21 cellular contexts compared by ENCODE assay signal in the genomic region with DNA sequence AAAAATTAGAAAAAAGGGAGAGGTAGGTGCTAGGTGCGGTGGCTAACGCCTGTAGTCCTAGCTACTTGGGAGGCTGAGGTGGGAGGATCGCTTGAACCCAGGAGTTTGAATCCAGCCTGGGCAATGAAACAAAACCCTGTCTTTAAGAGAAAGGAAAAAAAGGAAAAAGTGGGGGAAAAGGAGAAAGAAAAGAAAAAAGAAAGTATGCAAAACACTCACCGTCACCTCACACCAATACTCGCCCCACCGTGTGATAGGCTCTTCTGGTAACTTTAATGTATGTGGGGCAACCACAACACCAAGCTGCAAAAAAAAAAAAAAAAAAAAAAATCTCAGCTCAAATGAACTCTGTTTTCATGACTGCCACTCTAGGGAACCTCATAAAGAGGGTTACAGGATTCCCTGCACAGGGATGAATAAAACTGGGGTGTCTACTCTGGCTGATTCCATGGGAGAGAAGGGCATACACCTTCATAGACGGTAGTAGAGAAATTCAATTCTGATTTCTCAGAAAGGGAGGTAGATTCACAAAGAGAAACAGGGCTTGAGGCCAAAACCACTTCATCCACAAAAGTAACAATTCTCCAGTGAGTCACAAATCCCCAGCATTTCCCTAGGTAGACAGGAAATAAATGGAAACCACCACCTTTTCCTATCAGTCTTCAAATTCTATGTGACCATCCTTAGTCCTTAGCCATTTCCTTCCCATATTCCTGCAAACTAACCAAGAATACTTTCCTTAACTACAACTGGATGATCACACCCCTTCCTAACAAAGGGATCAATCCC. TPM values are rescaled to one million over a fixed set of nuclear protein-coding genes. Genes with fewer than 3 reads are reported as not detected.
A peak's percentile ranks its signal among the peaks of the same experiment; 100 is the strongest.
DNase-seq lines count a peak whose midpoint lies in the region; ATAC-seq and TF ChIP-seq lines count a peak whose summit lies in the region.
"Had no signal": no experiment of that assay in that cellular context is flagged by ENCODE, and none has a peak within 500 bp of the region (broad histone marks: within the 10 kb centered on the region; RNA-seq: fewer than 3 reads in every experiment).

No MANE protein-coding gene starts in this region.

- H3K27ac ChIP-seq in H9 (ENCODE audit: insufficient read length, low read depth, low read length) (no peak overlapping the region), SK-N-SH (ENCODE audit: low read depth in 2 of 2, low read length in 1 of 2) (no peak overlapping the region)
- H3K27ac ChIP-seq: BLaER1 treated with 17β-estradiol and CSF1 and Interleukin-3, amounts not matched to agents 10 nM and 100 nM; brain microvascular endothelial cell; gastrocnemius medialis; SJSA1; spleen; tibial artery had no signal

- H3K36me3 Mint-ChIP-seq in activated CD4-positive, alpha-beta T cell treated with anti-CD3 and anti-CD28 coated beads for 36 hours (ENCODE audit: low read depth): peaks cover 30% of the 10 kb centered on the region
- H3K36me3 Mint-ChIP-seq in H9 (ENCODE audit: insufficient read depth in 1 of 3, low read depth in 3 of 3): peaks cover 22 to 40% (median 33%) of the 10 kb centered on the region in 3 experiments; a peak in 6 of 7 replicates
- peaks cover 4% of the 10 kb centered on the region for H3K36me3 Mint-ChIP-seq in activated naive CD8-positive, alpha-beta T cell
- H3K36me3 Mint-ChIP-seq in nephron (ENCODE audit: low read depth): peaks cover 45% of the 10 kb centered on the region

- no peak overlapping the region for H2BK12ac ChIP-seq in H9 (ENCODE audit: insufficient read length, low read depth, low read length)

- H2AK5ac ChIP-seq in H9 (ENCODE audit: insufficient read length, low read length): no peak overlapping the region

- no peak overlapping the region for H4K91ac ChIP-seq in H9 (ENCODE audit: insufficient read length, low read depth, low read length)

- H3K56ac ChIP-seq in H9 (ENCODE audit: insufficient read length, low read depth, low read length): no peak overlapping the region

- TF ChIP-seq EP300 in SK-N-SH (IDR thresholded peaks at IDR 0.05; ENCODE audit: borderline replicate concordance in 1 of 2, low read depth in 1 of 2, low read length in 1 of 2): no peak

- peaks cover 33% of the 10 kb centered on the region for H3K4me1 Mint-ChIP-seq in activated CD4-positive, alpha-beta T cell treated with anti-CD3 and anti-CD28 coated beads for 36 hours
- peaks cover 9 to 12% of the 10 kb centered on the region in 2 experiments for H3K4me1 Mint-ChIP-seq in H9
- peaks cover 21% of the 10 kb centered on the region for H3K4me1 Mint-ChIP-seq in activated naive CD8-positive, alpha-beta T cell (ENCODE audit: low read depth)
- H3K4me1 Mint-ChIP-seq in nephron: peaks cover 12% of the 10 kb centered on the region

- H3K27ac Mint-ChIP-seq in activated CD4-positive, alpha-beta T cell treated with anti-CD3 and anti-CD28 coated beads for 36 hours: peak overlapping the region; percentile 42
- no peak overlapping the region for H3K27ac Mint-ChIP-seq in H9
- H3K27ac Mint-ChIP-seq in activated naive CD8-positive, alpha-beta T cell: no peak overlapping the region
- H3K27ac Mint-ChIP-seq in nephron: no peak overlapping the region

- intact Hi-C loops in activated CD4-positive, alpha-beta T cell treated with anti-CD3 and anti-CD28 coated beads for 36 hours (cut with DNase I, micrococcal nuclease): loop anchor here in 1 of 2 experiments (5.0 kb wide), 1 partner anchor 77 kb away; a partner anchor contains a TSS

- H2BK15ac ChIP-seq in H9 (ENCODE audit: low read depth, low read length): no peak overlapping the region

- H3K79me2 ChIP-seq in H9 (ENCODE audit: insufficient read depth, low read length): no peaks in the 10 kb centered on the region
- peaks cover 18% of the 10 kb centered on the region for H3K79me2 ChIP-seq in SK-N-SH (ENCODE audit: insufficient read depth)

- TF ChIP-seq CTCF in H9 (conservative IDR thresholded peaks at IDR 0.05) (no peak), nephron (IDR thresholded peaks at IDR 0.05; ENCODE audit: unreplicated experiment in 3 of 3) (no peak), SK-N-SH (IDR thresholded peaks at IDR 0.05) (no peak)

- no peaks in the 10 kb centered on the region for H3K27me3 Mint-ChIP-seq in activated CD4-positive, alpha-beta T cell treated with anti-CD3 and anti-CD28 coated beads for 36 hours
- no peaks in the 10 kb centered on the region for H3K27me3 Mint-ChIP-seq in H9 (ENCODE audit: low read depth)
- no peaks in the 10 kb centered on the region for H3K27me3 Mint-ChIP-seq in activated naive CD8-positive, alpha-beta T cell
- no peaks in the 10 kb centered on the region for H3K27me3 Mint-ChIP-seq in nephron (ENCODE audit: low read depth)
- H3K27me3 Mint-ChIP-seq: dendritic cell treated with granulocyte-macrophage colony-stimulating factor and Interleukin-4, amounts not matched to agents 40 ng/mL and 50 ng/mL, for 4 days had no signal

- no peak overlapping the region for H3K18ac ChIP-seq in H9 (ENCODE audit: insufficient read length, low read depth, low read length)

- no peak overlapping the region for H2BK20ac ChIP-seq in H9 (ENCODE audit: low read depth, low read length, poor library complexity, severe bottlenecking)

- no peak for TF ChIP-seq RAD21 in SK-N-SH (IDR thresholded peaks at IDR 0.05; ENCODE audit: low read length)

- CTCF ChIA-PET in activated CD4-positive, alpha-beta T cell treated with anti-CD3 and anti-CD28 coated beads for 36 hours (lab: Charles Lee): no interaction called here
- CTCF ChIA-PET in SK-N-SH (lab: Yijun Ruan, JAX): interaction anchor here (0.8 to 1.8 kb wide), 3 partner anchors 45 to 145 kb away, joined by 3 to 5 read pairs (median 5); no protein-coding TSS in a partner anchor

- H2BK120ac ChIP-seq in H9 (ENCODE audit: low read depth, low read length, poor library complexity, severe bottlenecking): no peak overlapping the region

- no peak for DNase-seq in activated CD4-positive, alpha-beta T cell treated with anti-CD3 and anti-CD28 coated beads for 36 hours
- DNase-seq in activated CD4-positive, alpha-beta T cell treated with anti-CD3 and anti-CD28 coated beads, Interleukin-2, amount 50 U/mL, for 1 hour: no peak
- DNase-seq in H9 (no peak), SK-N-SH (no peak), DMS 273 treated with DMSO at 0.1 percent for 48 hours (lab: John Stamatoyannopoulos, UW) (no peak)
- DNase-seq: 8988T; activated effector memory CD4-positive, alpha-beta T cell treated with anti-CD3 and anti-CD28 coated beads, Interleukin-2, amount 50 U/mL, for 16 hours; brain microvascular endothelial cell; erythroblast; gastrocnemius medialis; left ventricle myocardium superior; OCI-M1; spleen; T-helper 9 cell; tibial artery had no signal

- no peak overlapping the region for H3K4ac ChIP-seq in H9 (ENCODE audit: low read depth, low read length)

- no peaks in the 10 kb centered on the region for H3K79me1 ChIP-seq in H9 (ENCODE audit: insufficient read depth, low read depth, low read length, poor library complexity, severe bottlenecking)

- H3K27me3 ChIP-seq in H9 (ENCODE audit: insufficient read depth, low read length) (no peaks in the 10 kb centered on the region), SK-N-SH (ENCODE audit: insufficient read depth) (no peaks in the 10 kb centered on the region)
- H3K27me3 ChIP-seq: BLaER1 treated with 17β-estradiol and CSF1 and Interleukin-3, amounts not matched to agents 10 nM and 100 nM; brain microvascular endothelial cell; gastrocnemius medialis; SJSA1; spleen; tibial artery had no signal

- H3T11ph ChIP-seq in H9 (ENCODE audit: low read length): no peak overlapping the region

- no peaks in the 10 kb centered on the region for H3K9me2 ChIP-seq in SK-N-SH

- H3K4me2 ChIP-seq in H9 (ENCODE audit: insufficient read depth, insufficient read length, low read length): no peak overlapping the region
- H3K4me2 ChIP-seq in SK-N-SH: no peak overlapping the region

- H3K23me2 ChIP-seq in H9 (ENCODE audit: insufficient read length, low read depth, low read length, poor library complexity, severe bottlenecking): peaks cover 9% of the 10 kb centered on the region

- H4K8ac ChIP-seq in H9 (replicated peaks; ENCODE audit: insufficient read length, low read depth, low read length): no peak overlapping the region

- H3K9ac ChIP-seq in H9 (ENCODE audit: extremely low read depth, insufficient read length, low read length) (no peak overlapping the region), SK-N-SH (no peak overlapping the region)
- H3K9ac ChIP-seq: BLaER1 treated with 17β-estradiol and CSF1 and Interleukin-3, amounts not matched to agents 10 nM and 100 nM had no signal

- H4K20me1 ChIP-seq in H9 (ENCODE audit: control insufficient read depth, insufficient read depth, insufficient read length) (no peaks in the 10 kb centered on the region), SK-N-SH (ENCODE audit: insufficient read depth) (no peaks in the 10 kb centered on the region)
- H4K20me1 ChIP-seq: BLaER1 treated with 17β-estradiol and CSF1 and Interleukin-3, amounts not matched to agents 10 nM and 100 nM had no signal

- H4K5ac ChIP-seq in H9 (ENCODE audit: insufficient read length, low read depth, low read length): no peak overlapping the region

- no peak overlapping the region for H3K14ac ChIP-seq in H9 (ENCODE audit: insufficient read depth, low read length)

- H3K4me1 ChIP-seq in H9 (ENCODE audit: insufficient read depth, low read length): no peaks in the 10 kb centered on the region; the same call in none of the 2 replicates
- H3K4me1 ChIP-seq in SK-N-SH (ENCODE audit: control insufficient read depth in 1 of 2, insufficient read depth in 2 of 2, low read depth in 1 of 2, low read length in 1 of 2): peaks cover 3 to 10% of the 10 kb centered on the region in 2 experiments; a peak in 3 of 4 replicates

- H3K36me3 ChIP-seq in SK-N-SH (replicated peaks in 1 of 2; ENCODE audit: control insufficient read depth in 1 of 2, insufficient read depth in 2 of 2, low read length in 1 of 2): peaks cover 22 to 37% of the 10 kb centered on the region in 2 experiments

- ATAC-seq in activated CD4-positive, alpha-beta T cell treated with anti-CD3 and anti-CD28 coated beads for 36 hours: no peak
- no peak for ATAC-seq in GM21576 (IDR thresholded peaks at IDR 0.05; ENCODE audit: unreplicated experiment)
- ATAC-seq: gastrocnemius medialis, left ventricle myocardium superior had no signal

- POLR2A ChIA-PET in activated CD4-positive, alpha-beta T cell treated with anti-CD3 and anti-CD28 coated beads for 36 hours (lab: Charles Lee): interaction anchor here (0.6 kb wide), 2 partner anchors 34 to 236 kb away, joined by 3 to 4 read pairs; no protein-coding TSS in a partner anchor
- POLR2A ChIA-PET in SK-N-SH (lab: Yijun Ruan, JAX): no interaction called here

- H3K4me3 ChIP-seq in SK-N-SH (ENCODE audit: low read depth in 2 of 2, low read length in 1 of 2): no peak overlapping the region
- H3K4me3 ChIP-seq: BLaER1 treated with 17β-estradiol and CSF1 and Interleukin-3, amounts not matched to agents 10 nM and 100 nM; gastrocnemius medialis; SJSA1; spleen; tibial artery had no signal

- WGBS in H9 (ENCODE audit: extremely low coverage, insufficient read length, low lambda C conversion rate): no CpG with 5 or more reads among the region's 7 CpGs
- 96% methylated on average over 7 of the region's 7 CpGs for WGBS in SK-N-SH (ENCODE audit: low lambda C conversion rate)

- no peaks in the 10 kb centered on the region for H3K9me3 Mint-ChIP-seq in activated CD4-positive, alpha-beta T cell treated with anti-CD3 and anti-CD28 coated beads for 36 hours (ENCODE audit: low read depth)
- H3K9me3 Mint-ChIP-seq in H9 (no peaks in the 10 kb centered on the region), nephron (no peaks in the 10 kb centered on the region)
- H3K9me3 Mint-ChIP-seq in activated naive CD8-positive, alpha-beta T cell (ENCODE audit: low read depth): no peaks in the 10 kb centered on the region
- H3K9me3 Mint-ChIP-seq: dendritic cell treated with granulocyte-macrophage colony-stimulating factor and Interleukin-4, amounts not matched to agents 40 ng/mL and 50 ng/mL, for 4 days had no signal

- H3K4me3 Mint-ChIP-seq in activated CD4-positive, alpha-beta T cell treated with anti-CD3 and anti-CD28 coated beads for 36 hours: no peak overlapping the region
- H3K4me3 Mint-ChIP-seq in H9 (peak overlapping the region; percentile 34 to 58; a peak in 3 of 5 replicates), nephron (peak overlapping the region; percentile 42 to 94 (median 78))
- H3K4me3 Mint-ChIP-seq in activated naive CD8-positive, alpha-beta T cell: peak overlapping the region; percentile 51
- H3K4me3 Mint-ChIP-seq: dendritic cell treated with granulocyte-macrophage colony-stimulating factor and Interleukin-4, amounts not matched to agents 40 ng/mL and 50 ng/mL, for 4 days had no signal

- H2AFZ ChIP-seq in H9 (ENCODE audit: low read length) (no peak overlapping the region), SK-N-SH (ENCODE audit: low read depth) (no peak overlapping the region)

- no peak overlapping the region for H2BK5ac ChIP-seq in H9 (ENCODE audit: insufficient read length, low read length)

- H3F3A ChIP-seq in SK-N-SH (replicated peaks; ENCODE audit: insufficient read depth): peaks cover 6% of the 10 kb centered on the region

- H3K9me3 ChIP-seq in H9 (ENCODE audit: control insufficient read depth, low read depth, low read length) (no peaks in the 10 kb centered on the region), SK-N-SH (no peaks in the 10 kb centered on the region)
- H3K9me3 ChIP-seq: BLaER1 treated with 17β-estradiol and CSF1 and Interleukin-3, amounts not matched to agents 10 nM and 100 nM; gastrocnemius medialis; SJSA1; spleen; tibial artery had no signal

- no peak overlapping the region for H3K23ac ChIP-seq in H9 (ENCODE audit: insufficient read length, low read depth, low read length)

RNA-seq across cellular contexts. Expression of a gene that starts 2.5 kb away (rescaled TPM):
- total RNA-seq in activated CD4-positive, alpha-beta T cell treated with anti-CD3 and anti-CD28 coated beads for 36 hours: 100 to 1,000 TPM; 139 to 184 TPM
- total RNA-seq in H9 (2021): 100 and 102 TPM in 2 replicates
- polyA plus RNA-seq in SK-N-SH (2012; rRNA removed): 76.2 and 87.5 TPM in 2 replicates
- 79.0 and 80.5 TPM in 2 replicates for polyA plus RNA-seq in SK-N-SH (2012; cell fraction: cytosol; rRNA removed)
- polyA plus RNA-seq in SK-N-SH (2012; cell fraction: nucleus; rRNA removed): 62.5 and 85.0 TPM in 2 replicates

RNA-seq across cellular contexts. Expression of a gene that starts 29.5 kb away (rescaled TPM):
- total RNA-seq in activated CD4-positive, alpha-beta T cell treated with anti-CD3 and anti-CD28 coated beads for 36 hours: 10 to 100 TPM; 18.4 to 19.9 TPM
- total RNA-seq in H9 (2021): 24.0 and 24.1 TPM in 2 replicates
- polyA plus RNA-seq in SK-N-SH (2012; rRNA removed): 1.9 and 2.7 TPM in 2 replicates
- 2.8 and 2.9 TPM in 2 replicates for polyA plus RNA-seq in SK-N-SH (2012; cell fraction: cytosol; rRNA removed)
- polyA plus RNA-seq in SK-N-SH (2012; cell fraction: nucleus; rRNA removed): 1.9 and 2.9 TPM in 2 replicates

RNA-seq across cellular contexts. Expression of a gene that starts 39.5 kb away (rescaled TPM):
- not detected for total RNA-seq in activated CD4-positive, alpha-beta T cell treated with anti-CD3 and anti-CD28 coated beads for 36 hours
- 1.4 TPM in 1 of 2 replicates, not detected in the other for total RNA-seq in H9 (2021)
- polyA plus RNA-seq in SK-N-SH (2012; rRNA removed): not detected in 2 replicates
- polyA plus RNA-seq in SK-N-SH (2012; cell fraction: cytosol; rRNA removed): not detected in 2 replicates
- polyA plus RNA-seq in SK-N-SH (2012; cell fraction: nucleus; rRNA removed): not detected in 2 replicates
- total RNA-seq: gastrocnemius medialis, SJSA1 had no signal
- polyA plus RNA-seq: spleen had no signal

RNA-seq across cellular contexts. Expression of a gene that starts 44.2 kb away (rescaled TPM):
- not detected for total RNA-seq in activated CD4-positive, alpha-beta T cell treated with anti-CD3 and anti-CD28 coated beads for 36 hours
- total RNA-seq in H9 (2021): 0.90 and 1.0 TPM in 2 replicates
- polyA plus RNA-seq in SK-N-SH (2012; rRNA removed): 0.25 and 0.65 TPM in 2 replicates
- polyA plus RNA-seq in SK-N-SH (2012; cell fraction: cytosol; rRNA removed): 0.49 and 0.84 TPM in 2 replicates
- polyA plus RNA-seq in SK-N-SH (2012; cell fraction: nucleus; rRNA removed): 1.3 and 2.3 TPM in 2 replicates
- total RNA-seq: gastrocnemius medialis, left ventricle myocardium superior, SJSA1 had no signal

RNA-seq across cellular contexts. Expression of a gene that starts 44.4 kb away (rescaled TPM):
- total RNA-seq in activated CD4-positive, alpha-beta T cell treated with anti-CD3 and anti-CD28 coated beads for 36 hours: under 1 TPM; 0.09 to 0.18 TPM
- not detected in 2 replicates for total RNA-seq in H9 (2021)
- not detected in 2 replicates for polyA plus RNA-seq in SK-N-SH (2012; rRNA removed)
- 0.01 TPM in 1 of 2 replicates, not detected in the other for polyA plus RNA-seq in SK-N-SH (2012; cell fraction: cytosol; rRNA removed)
- polyA plus RNA-seq in SK-N-SH (2012; cell fraction: nucleus; rRNA removed): not detected in 2 replicates
- total RNA-seq: SJSA1 had no signal
